1 cellular context compared by ENCODE assay signal in genomic region chr1:168088511-168089325, GRCh38.
TF ChIP-seq lines count a peak whose summit lies in the region.

No MANE protein-coding gene starts in this region.

TF ChIP-seq in SK-N-SH treated with all-trans-retinoic acid at 6 μM for 48 hours, 23 proteins besides CTCF, POLR2A, EP300 and RAD21 (continued from another document):
- TF ChIP-seq ZNF565 (CRISPR knock-in tag; conservative IDR thresholded peaks at IDR 0.05; ENCODE audit: low read depth) (no peak), GLIS3 (CRISPR knock-in tag; IDR thresholded peaks at IDR 0.05) (no peak), SNAI2 (CRISPR knock-in tag; IDR thresholded peaks at IDR 0.05) (no peak), CSDC2 (CRISPR knock-in tag; IDR thresholded peaks at IDR 0.05) (no peak), PPARA (CRISPR knock-in tag; IDR thresholded peaks at IDR 0.05; ENCODE audit: borderline replicate concordance) (no peak), ISL1 (CRISPR knock-in tag; IDR thresholded peaks at IDR 0.05) (no peak), PATZ1 (CRISPR knock-in tag; IDR thresholded peaks at IDR 0.05; ENCODE audit: borderline replicate concordance) (no peak), OSR1 (CRISPR knock-in tag; IDR thresholded peaks at IDR 0.05) (no peak), CSRNP3 (CRISPR knock-in tag; IDR thresholded peaks at IDR 0.05) (no peak), ZC3H10 (CRISPR knock-in tag; IDR thresholded peaks at IDR 0.05) (no peak), ZNF70 (CRISPR knock-in tag; IDR thresholded peaks at IDR 0.05) (no peak), ESRRG (CRISPR knock-in tag; IDR thresholded peaks at IDR 0.05) (no peak), ZFP3 (CRISPR knock-in tag; IDR thresholded peaks at IDR 0.05) (no peak), ZNF8 (CRISPR knock-in tag; IDR thresholded peaks at IDR 0.05) (no peak), TOX (CRISPR knock-in tag; IDR thresholded peaks at IDR 0.05; ENCODE audit: borderline replicate concordance) (no peak)
- TF ChIP-seq, protein P1, sequence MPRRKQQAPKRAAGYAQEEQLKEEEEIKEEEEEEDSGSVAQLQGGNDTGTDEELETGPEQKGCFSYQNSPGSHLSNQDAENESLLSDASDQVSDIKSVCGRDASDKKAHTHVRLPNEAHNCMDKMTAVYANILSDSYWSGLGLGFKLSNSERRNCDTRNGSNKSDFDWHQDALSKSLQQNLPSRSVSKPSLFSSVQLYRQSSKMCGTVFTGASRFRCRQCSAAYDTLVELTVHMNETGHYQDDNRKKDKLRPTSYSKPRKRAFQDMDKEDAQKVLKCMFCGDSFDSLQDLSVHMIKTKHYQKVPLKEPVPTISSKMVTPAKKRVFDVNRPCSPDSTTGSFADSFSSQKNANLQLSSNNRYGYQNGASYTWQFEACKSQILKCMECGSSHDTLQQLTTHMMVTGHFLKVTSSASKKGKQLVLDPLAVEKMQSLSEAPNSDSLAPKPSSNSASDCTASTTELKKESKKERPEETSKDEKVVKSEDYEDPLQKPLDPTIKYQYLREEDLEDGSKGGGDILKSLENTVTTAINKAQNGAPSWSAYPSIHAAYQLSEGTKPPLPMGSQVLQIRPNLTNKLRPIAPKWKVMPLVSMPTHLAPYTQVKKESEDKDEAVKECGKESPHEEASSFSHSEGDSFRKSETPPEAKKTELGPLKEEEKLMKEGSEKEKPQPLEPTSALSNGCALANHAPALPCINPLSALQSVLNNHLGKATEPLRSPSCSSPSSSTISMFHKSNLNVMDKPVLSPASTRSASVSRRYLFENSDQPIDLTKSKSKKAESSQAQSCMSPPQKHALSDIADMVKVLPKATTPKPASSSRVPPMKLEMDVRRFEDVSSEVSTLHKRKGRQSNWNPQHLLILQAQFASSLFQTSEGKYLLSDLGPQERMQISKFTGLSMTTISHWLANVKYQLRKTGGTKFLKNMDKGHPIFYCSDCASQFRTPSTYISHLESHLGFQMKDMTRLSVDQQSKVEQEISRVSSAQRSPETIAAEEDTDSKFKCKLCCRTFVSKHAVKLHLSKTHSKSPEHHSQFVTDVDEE (CRISPR knock-in tag; IDR thresholded peaks at IDR 0.05), result no peak
